In the genomic region with DNA sequence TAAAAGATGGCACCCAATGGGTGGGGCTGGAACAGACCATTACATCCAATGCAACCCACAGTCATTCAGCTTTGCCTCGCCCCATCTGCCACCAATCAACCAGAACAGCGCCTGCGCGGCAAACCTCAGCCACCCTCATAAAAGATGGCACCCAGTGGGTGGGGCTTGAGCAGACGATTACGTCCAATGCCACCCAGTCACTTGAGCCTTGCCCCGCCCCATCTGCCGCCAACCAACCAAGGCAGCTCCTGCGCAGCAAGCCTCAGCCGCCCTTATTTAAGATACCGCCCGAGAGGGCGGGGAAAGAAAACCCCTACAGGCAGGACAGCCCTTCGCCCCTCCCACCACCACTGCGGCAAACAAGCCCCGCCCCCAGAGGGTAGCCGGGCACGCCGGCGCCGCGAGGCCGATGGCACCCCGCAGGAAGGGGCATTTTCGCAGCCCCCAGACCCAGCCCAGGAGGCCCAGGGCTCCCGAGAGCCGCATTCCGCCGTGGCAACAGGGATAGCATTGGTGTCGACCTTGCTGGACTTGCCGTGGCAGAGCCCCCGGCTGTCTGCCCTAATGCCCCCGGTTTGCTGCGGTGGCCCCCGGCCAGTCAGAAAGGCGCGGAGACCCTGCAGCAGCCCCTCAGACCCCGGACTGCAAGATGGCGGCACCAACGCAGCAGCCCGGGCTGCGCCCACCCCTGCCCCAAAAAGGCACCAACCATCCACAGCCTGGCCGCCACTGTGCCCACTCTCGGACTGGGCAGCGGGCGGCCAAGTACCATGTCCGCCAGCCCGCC, we compare ENCODE assay signal across 9 cellular contexts. TPM values are rescaled to one million over a fixed set of nuclear protein-coding genes. Genes with fewer than 3 reads are reported as not detected.
A peak's percentile ranks its signal among the peaks of the same experiment; 100 is the strongest.
DNase-seq lines count a peak whose midpoint lies in the region; ATAC-seq lines count a peak whose summit lies in the region.
"Had no signal": no experiment of that assay in that cellular context is flagged by ENCODE, and none has a peak within 500 bp of the region (broad histone marks: within the 10 kb centered on the region; RNA-seq: fewer than 3 reads in every experiment).

No MANE protein-coding gene starts in this region.

- no peaks in the 10 kb centered on the region for H3K79me2 ChIP-seq in Karpas-422 (ENCODE audit: low read length)

- no peak overlapping the region for H3K4me3 ChIP-seq in Karpas-422 (ENCODE audit: low read length)

- no peak overlapping the region for H3K27ac ChIP-seq in Karpas-422 (ENCODE audit: low read length)

- H3K9me2 ChIP-seq in Karpas-422 (replicated peaks; ENCODE audit: insufficient read depth, low read length) = no peaks in the 10 kb centered on the region

- H3K9me3 ChIP-seq in Karpas-422 (ENCODE audit: low read length) = peaks cover 27% of the 10 kb centered on the region

- no peak overlapping the region for H3K4me2 ChIP-seq in Karpas-422 (ENCODE audit: low read depth, low read length, poor library complexity, severe bottlenecking)

- DNase-seq in NCI-H1930 (lab: John Stamatoyannopoulos, UW) (peak; percentile 100), cerebellum (ENCODE audit: low spot score) (peak; percentile 86), left lobe of liver (ENCODE audit: low spot score) (peak; percentile 90), superior temporal gyrus (ENCODE audit: extremely low spot score) (peak; percentile 95), Karpas-422 (no peak), AG08395 (ENCODE audit: low spot score) (no peak)
- DNase-seq in NK-92 treated with Interleukin-12 subunit alpha and Interleukin-12 subunit beta, amount 100 ng/mL, for 24 hours (lab: John Stamatoyannopoulos, UW) = no peak
- DNase-seq: NCI-H1694 treated with DMSO at 0.1 percent for 48 hours had no signal

- H3K27me3 ChIP-seq in Karpas-422 (ENCODE audit: low read length) = no peaks in the 10 kb centered on the region

- ATAC-seq in left lobe of liver (peak; percentile 58), GM21381 (IDR thresholded peaks at IDR 0.05; ENCODE audit: unreplicated experiment) (no peak)

- no peaks in the 10 kb centered on the region for H4K20me1 ChIP-seq in Karpas-422 (ENCODE audit: insufficient read depth, low read depth, low read length)

- no peak overlapping the region for H3K9ac ChIP-seq in Karpas-422 (ENCODE audit: low read length)

- H3K4me1 ChIP-seq in Karpas-422 (ENCODE audit: low read length) = no peaks in the 10 kb centered on the region

- H3K36me3 ChIP-seq in Karpas-422 (ENCODE audit: insufficient read depth, low read length) = no peaks in the 10 kb centered on the region

- H2AFZ ChIP-seq in Karpas-422 (ENCODE audit: low read length) = no peak overlapping the region

RNA-seq across cellular contexts. Expression of a gene that starts 0.7 kb away (rescaled TPM):
- 149 TPM for total RNA-seq in cerebellum
- 11.8 TPM for total RNA-seq in left lobe of liver
- total RNA-seq in Karpas-422 (2014; rRNA removed; shearing (Covaris generic); ENCODE audit: low replicate concordance) = not detected in 2 replicates

RNA-seq across cellular contexts. Expression of a gene that starts 0.7 kb away (rescaled TPM):
- total RNA-seq in cerebellum (10.8 TPM), left lobe of liver (not detected)
- total RNA-seq in Karpas-422 (2014; rRNA removed; shearing (Covaris generic); ENCODE audit: low replicate concordance) = not detected in 2 replicates

Comparison
In these comparisons a context has a peak if more than half of its experiments do, and no peak if none do; other contexts are left out.
1. DNase-seq: peak in NCI-H1930 (2 of 2), cerebellum (single experiment), left lobe of liver (single experiment) and superior temporal gyrus (single experiment); none in Karpas-422 (single experiment), NK-92 treated with Interleukin-12 subunit alpha and Interleukin-12 subunit beta, amount 100 ng/mL, for 24 hours (single experiment) and AG08395 (single experiment).
2. RNA of a gene that starts 0.7 kb away (total RNA-seq): 149 TPM in cerebellum (single experiment) and 11.8 TPM in left lobe of liver (single experiment); not detected in Karpas-422; every median in the first group is over 10 times any median in the second.
3. RNA of a gene that starts 0.7 kb away (total RNA-seq): 10.8 TPM in cerebellum (single experiment); not detected in left lobe of liver (single experiment) and not detected in Karpas-422; every median in the first group is over 10 times any median in the second.